In genomic region chr1:48803474-48803873, GRCh38 we compare ENCODE assay signal across 13 cellular contexts. TPM values are rescaled to one million over a fixed set of nuclear protein-coding genes. Genes with fewer than 3 reads are reported as not detected.
"Had no signal": no experiment of that assay in that cellular context is flagged by ENCODE, and none has a peak within 500 bp of the region (broad histone marks: within the 10 kb centered on the region; RNA-seq: fewer than 3 reads in every experiment).

No MANE protein-coding gene starts in this region.

- H3K4me1 Mint-ChIP-seq: activated CD4-positive, alpha-beta memory T cell treated with anti-CD3 and anti-CD28 coated beads, Interleukin-2, amount 10 ng/mL, durations not matched to agents 7 days and 5 days; activated naive CD4-positive, alpha-beta T cell treated with anti-CD3 and anti-CD28 coated beads, Interleukin-2, amount 50 U/mL, for 24 hours had no signal

- H3K9me3 Mint-ChIP-seq: activated CD4-positive, alpha-beta memory T cell treated with anti-CD3 and anti-CD28 coated beads, Interleukin-2, amount 10 ng/mL, durations not matched to agents 7 days and 5 days; activated naive CD4-positive, alpha-beta T cell treated with anti-CD3 and anti-CD28 coated beads, Interleukin-2, amount 50 U/mL, for 24 hours; activated T-cell treated with anti-CD3 and anti-CD28 coated beads, Interleukin-2, amount 50 U/mL, for 4 hours had no signal

- H3K27me3 Mint-ChIP-seq: activated CD4-positive, alpha-beta memory T cell treated with anti-CD3 and anti-CD28 coated beads, Interleukin-2, amount 10 ng/mL, durations not matched to agents 7 days and 5 days had no signal

- ATAC-seq: activated T-cell treated with anti-CD3 and anti-CD28 coated beads, Interleukin-2, amount 50 U/mL, for 4 hours; natural killer cell treated with Interleukin-12 subunit alpha and Interleukin-12 subunit beta and Interleukin-15 and Interleukin-18, amount 100 ng/mL, for 72 hours; upper lobe of right lung had no signal

- H3K27ac Mint-ChIP-seq: activated CD4-positive, alpha-beta memory T cell treated with anti-CD3 and anti-CD28 coated beads, Interleukin-2, amount 10 ng/mL, durations not matched to agents 7 days and 5 days; activated naive CD4-positive, alpha-beta T cell treated with anti-CD3 and anti-CD28 coated beads, Interleukin-2, amount 50 U/mL, for 24 hours; natural killer cell treated with Interleukin-12 subunit alpha and Interleukin-12 subunit beta and Interleukin-15 and Interleukin-18, amount 100 ng/mL, for 72 hours had no signal

- H3K4me3 Mint-ChIP-seq: activated CD4-positive, alpha-beta memory T cell treated with anti-CD3 and anti-CD28 coated beads, Interleukin-2, amount 10 ng/mL, durations not matched to agents 7 days and 5 days; activated naive CD4-positive, alpha-beta T cell treated with anti-CD3 and anti-CD28 coated beads, Interleukin-2, amount 50 U/mL, for 24 hours; activated T-cell treated with anti-CD3 and anti-CD28 coated beads, Interleukin-2, amount 50 U/mL, for 4 hours; natural killer cell treated with Interleukin-12 subunit alpha and Interleukin-12 subunit beta and Interleukin-15 and Interleukin-18, amount 100 ng/mL, for 72 hours had no signal

- FAIRE-seq: frontal cortex had no signal

- H3K36me3 Mint-ChIP-seq: activated naive CD4-positive, alpha-beta T cell treated with anti-CD3 and anti-CD28 coated beads, Interleukin-2, amount 50 U/mL, for 24 hours; natural killer cell treated with Interleukin-12 subunit alpha and Interleukin-12 subunit beta and Interleukin-15 and Interleukin-18, amount 100 ng/mL, for 72 hours had no signal

- DNase-seq: activated CD4-positive, alpha-beta memory T cell treated with anti-CD3 and anti-CD28 coated beads, Interleukin-2, amount 10 ng/mL, durations not matched to agents 7 days and 5 days; activated effector memory CD4-positive, alpha-beta T cell treated with Interleukin-2 at 50 U/mL for 16 hours; activated T-cell treated with anti-CD3 and anti-CD28 coated beads, Interleukin-2, amount 50 U/mL, for 4 hours; adrenal gland; head of caudate nucleus; kidney glomerular epithelial cell; mesendoderm; stimulated activated CD4-positive, alpha-beta T cell treated with anti-CD3 and anti-CD28 coated beads, Interleukin-2, amount 100 ng/mL, for 24 hours; upper lobe of right lung had no signal

RNA-seq across cellular contexts. Expression of gene BEND5, which starts 26.8 kb away (rescaled TPM):
- total RNA-seq: fibroblast of lung had no signal
